In genomic region chr16:67884-68789, GRCh38 we compare ENCODE assay signal across 2 cellular contexts.
A peak's percentile ranks its signal among the peaks of the same experiment; 100 is the strongest.
TF ChIP-seq lines count a peak whose summit lies in the region.

No MANE protein-coding gene starts in this region.

TF ChIP-seq in IMR-90, 13 proteins besides CTCF, POLR2A, EP300 and RAD21:
- TF ChIP-seq MXI1 (IDR thresholded peaks at IDR 0.05; ENCODE audit: borderline replicate concordance, low read depth, low read length): no peak
- TF ChIP-seq CHD1 (IDR thresholded peaks at IDR 0.05; ENCODE audit: low read depth, low read length): no peak
- peak; percentile 60 for TF ChIP-seq CEBPB (IDR thresholded peaks at IDR 0.05; ENCODE audit: low read depth, low read length)
- TF ChIP-seq BHLHE40 (IDR thresholded peaks at IDR 0.05; ENCODE audit: low read depth, low read length): no peak
- no peak for TF ChIP-seq RFX5 (IDR thresholded peaks at IDR 0.05; ENCODE audit: low read depth, low read length)
- TF ChIP-seq SMC3 (IDR thresholded peaks at IDR 0.05; ENCODE audit: low read depth, low read length): no peak
- TF ChIP-seq MAZ (IDR thresholded peaks at IDR 0.05; ENCODE audit: borderline replicate concordance, low read depth, low read length): peak; percentile 42; the same call in 1 of the 2 replicates
- no peak for TF ChIP-seq ELK1 (IDR thresholded peaks at IDR 0.05; ENCODE audit: borderline replicate concordance, low read depth, low read length)
- TF ChIP-seq FOS (IDR thresholded peaks at IDR 0.05; ENCODE audit: low read depth, low read length): peak; percentile 67
- no peak for TF ChIP-seq RCOR1 (IDR thresholded peaks at IDR 0.05; ENCODE audit: insufficient replicate concordance, low read length)
- no peak for TF ChIP-seq NFE2L2 (IDR thresholded peaks at IDR 0.05; ENCODE audit: low read depth, low read length)
- TF ChIP-seq MAFK (IDR thresholded peaks at IDR 0.05; ENCODE audit: low read depth, low read length): no peak

TF ChIP-seq in H1, 55 proteins besides CTCF, POLR2A, EP300 and RAD21:
- no peak for TF ChIP-seq KDM5A (IDR thresholded peaks at IDR 0.05; ENCODE audit: low read length)
